Comparison of ENCODE assay signal across 27 cellular contexts in genomic region chr11:15683528-15683927, GRCh38.
"Had no signal": no experiment of that assay in that cellular context is flagged by ENCODE, and none has a peak within 500 bp of the region (broad histone marks: within the 10 kb centered on the region; RNA-seq: fewer than 3 reads in every experiment).

No MANE protein-coding gene starts in this region.

- ATAC-seq: effector memory CD8-positive, alpha-beta T cell; esophagus mucosa; foreskin keratinocyte; gastrocnemius medialis; gastroesophageal sphincter; heart left ventricle; heart right ventricle had no signal

- H3K36me3 ChIP-seq: colonic mucosa, esophagus muscularis mucosa, esophagus squamous epithelium, gastrocnemius medialis, gastroesophageal sphincter, heart left ventricle, heart right ventricle had no signal

- H3K9me3 ChIP-seq: colonic mucosa, gastrocnemius medialis had no signal

- H3K27me3 ChIP-seq: colonic mucosa, dorsolateral prefrontal cortex, esophagus muscularis mucosa, esophagus squamous epithelium, foreskin keratinocyte, gastrocnemius medialis, gastroesophageal sphincter, heart left ventricle, heart right ventricle, hepatocyte had no signal

- H3K27ac ChIP-seq: colonic mucosa, dorsolateral prefrontal cortex, epithelial cell of prostate, esophagus muscularis mucosa, esophagus squamous epithelium, foreskin keratinocyte, gastrocnemius medialis, gastroesophageal sphincter, heart left ventricle, heart right ventricle, hepatocyte had no signal

- H3K4me1 ChIP-seq: colonic mucosa, esophagus squamous epithelium, foreskin keratinocyte, gastrocnemius medialis, gastroesophageal sphincter had no signal

- FAIRE-seq: endometrium, endothelial cell of umbilical vein, frontal cortex had no signal

- H2AFZ ChIP-seq: hepatocyte had no signal

- H3K79me2 ChIP-seq: hepatocyte had no signal

- DNase-seq: colonic mucosa; cortex of kidney; dermis blood vessel endothelial cell; dorsolateral prefrontal cortex; effector CD4-positive, alpha-beta T cell; effector CD8-positive, alpha-beta T cell; effector memory CD4-positive, alpha-beta T cell; effector memory CD8-positive, alpha-beta T cell; erythroblast; esophagus squamous epithelium; foreskin fibroblast; foreskin keratinocyte; foreskin melanocyte; gastrocnemius medialis; glutamatergic neuron; head of caudate nucleus; heart left ventricle; heart right ventricle; hippocampal formation had no signal

- H3K4me2 ChIP-seq: hepatocyte had no signal

- H3K4me3 ChIP-seq: colonic mucosa, dorsolateral prefrontal cortex, esophagus muscularis mucosa, esophagus squamous epithelium, gastrocnemius medialis, gastroesophageal sphincter, heart left ventricle, heart right ventricle, hepatocyte had no signal
